In the genomic region with DNA sequence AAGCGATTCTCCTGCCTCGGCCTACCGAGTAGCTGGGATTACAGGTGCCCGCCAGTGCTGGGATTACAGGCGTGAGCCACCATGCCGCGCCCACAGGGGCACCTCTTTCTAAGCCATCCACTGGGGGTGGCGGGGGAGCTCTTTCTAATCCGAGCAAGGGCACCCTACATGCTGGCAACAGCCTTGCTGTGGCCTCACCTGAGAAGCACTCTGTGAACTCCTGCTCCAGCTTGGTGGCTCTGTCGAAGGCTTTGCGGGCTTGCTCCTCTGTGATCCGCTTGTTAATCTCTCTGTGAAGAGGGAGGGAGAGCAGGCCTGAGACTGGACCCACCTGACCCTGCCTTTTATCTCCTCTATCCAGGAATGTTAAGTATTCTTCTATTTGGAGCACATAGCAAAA, we compare ENCODE assay signal across 18 cellular contexts. TPM values are rescaled to one million over a fixed set of nuclear protein-coding genes. Genes with fewer than 3 reads are reported as not detected.
"Had no signal": no experiment of that assay in that cellular context is flagged by ENCODE, and none has a peak within 500 bp of the region (broad histone marks: within the 10 kb centered on the region; RNA-seq: fewer than 3 reads in every experiment).

No MANE protein-coding gene starts in this region.

- H3K27me3 ChIP-seq: breast epithelium had no signal

- H3K4me1 Mint-ChIP-seq: activated T-helper 17 cell treated with anti-CD3 and anti-CD28 coated beads, Interleukin-2, amount 50 U/mL, for 72 hours had no signal

- H3K27me3 Mint-ChIP-seq: activated B cell treated with CpG ODN at 0.5 μM for 24 hours; activated CD4-positive, alpha-beta T cell treated with anti-CD3 and anti-CD28 coated beads, Interleukin-2, amount 10 ng/mL, durations not matched to agents 7 days and 5 days; activated naive CD8-positive, alpha-beta T cell; activated T-helper 17 cell treated with anti-CD3 and anti-CD28 coated beads, Interleukin-2, amount 50 U/mL, for 72 hours had no signal

- H3K9me3 ChIP-seq: breast epithelium had no signal

- DNase-seq: activated B cell treated with CpG ODN at 0.5 μM for 24 hours; activated CD4-positive, alpha-beta T cell treated with anti-CD3 and anti-CD28 coated beads for 1 hour; activated naive CD4-positive, alpha-beta T cell; activated T-cell treated with anti-CD3 and anti-CD28 coated beads for 4 hours; central memory CD4-positive, alpha-beta T cell; KBM-7; NCI-H1092; NCI-H345; NCI-H510A treated with DMSO at 0.1 percent for 48 hours; SHP77 treated with DMSO at 0.1 percent for 48 hours had no signal

- ATAC-seq: activated T-helper 17 cell treated with anti-CD3 and anti-CD28 coated beads, Interleukin-2, amount 50 U/mL, for 72 hours; PC-3 had no signal

- H3K4me3 Mint-ChIP-seq: activated B cell treated with CpG ODN at 0.5 μM for 24 hours; activated CD4-positive, alpha-beta memory T cell treated with anti-CD3 and anti-CD28 coated beads, Interleukin-2, amount 10 ng/mL, durations not matched to agents 7 days and 5 days; activated CD4-positive, alpha-beta T cell treated with anti-CD3 and anti-CD28 coated beads, Interleukin-2, amount 10 ng/mL, durations not matched to agents 7 days and 5 days; activated naive CD8-positive, alpha-beta T cell; activated T-helper 17 cell treated with anti-CD3 and anti-CD28 coated beads, Interleukin-2, amount 50 U/mL, for 72 hours; T-helper 1 cell treated with Interleukin-12 subunit alpha and Interleukin-12 subunit beta and Interleukin-4 antibody, amounts not matched to agents 30 μg/mL and 1 μg/mL, for 36 hours had no signal

- H3K27ac ChIP-seq: breast epithelium had no signal

- H3K36me3 Mint-ChIP-seq: activated naive CD8-positive, alpha-beta T cell had no signal

- H3K4me3 ChIP-seq: breast epithelium had no signal

- H3K4me1 ChIP-seq: breast epithelium had no signal

- H3K36me3 ChIP-seq: breast epithelium had no signal

- FAIRE-seq: RCC 7860 had no signal

- H3K9me3 Mint-ChIP-seq: activated B cell treated with CpG ODN at 0.5 μM for 24 hours; activated CD4-positive, alpha-beta memory T cell treated with anti-CD3 and anti-CD28 coated beads, Interleukin-2, amount 10 ng/mL, durations not matched to agents 7 days and 5 days; activated CD4-positive, alpha-beta T cell treated with anti-CD3 and anti-CD28 coated beads, Interleukin-2, amount 10 ng/mL, durations not matched to agents 7 days and 5 days; activated T-helper 17 cell treated with anti-CD3 and anti-CD28 coated beads, Interleukin-2, amount 50 U/mL, for 72 hours; T-helper 1 cell treated with Interleukin-12 subunit alpha and Interleukin-12 subunit beta and Interleukin-4 antibody, amounts not matched to agents 30 μg/mL and 1 μg/mL, for 36 hours had no signal

- H3K27ac Mint-ChIP-seq: activated B cell treated with CpG ODN at 0.5 μM for 24 hours; activated CD4-positive, alpha-beta memory T cell treated with anti-CD3 and anti-CD28 coated beads, Interleukin-2, amount 10 ng/mL, durations not matched to agents 7 days and 5 days; activated CD4-positive, alpha-beta T cell treated with anti-CD3 and anti-CD28 coated beads, Interleukin-2, amount 10 ng/mL, durations not matched to agents 7 days and 5 days; activated naive CD8-positive, alpha-beta T cell; activated T-helper 17 cell treated with anti-CD3 and anti-CD28 coated beads, Interleukin-2, amount 50 U/mL, for 72 hours; T-helper 1 cell treated with Interleukin-12 subunit alpha and Interleukin-12 subunit beta and Interleukin-4 antibody, amounts not matched to agents 30 μg/mL and 1 μg/mL, for 36 hours had no signal

RNA-seq across cellular contexts. Expression of gene ASGR1, which starts 11.9 kb away (rescaled TPM):
- total RNA-seq: activated B cell treated with CpG ODN at 0.5 μM for 24 hours had no signal
